9 cellular contexts compared by ENCODE assay signal in the genomic region with DNA sequence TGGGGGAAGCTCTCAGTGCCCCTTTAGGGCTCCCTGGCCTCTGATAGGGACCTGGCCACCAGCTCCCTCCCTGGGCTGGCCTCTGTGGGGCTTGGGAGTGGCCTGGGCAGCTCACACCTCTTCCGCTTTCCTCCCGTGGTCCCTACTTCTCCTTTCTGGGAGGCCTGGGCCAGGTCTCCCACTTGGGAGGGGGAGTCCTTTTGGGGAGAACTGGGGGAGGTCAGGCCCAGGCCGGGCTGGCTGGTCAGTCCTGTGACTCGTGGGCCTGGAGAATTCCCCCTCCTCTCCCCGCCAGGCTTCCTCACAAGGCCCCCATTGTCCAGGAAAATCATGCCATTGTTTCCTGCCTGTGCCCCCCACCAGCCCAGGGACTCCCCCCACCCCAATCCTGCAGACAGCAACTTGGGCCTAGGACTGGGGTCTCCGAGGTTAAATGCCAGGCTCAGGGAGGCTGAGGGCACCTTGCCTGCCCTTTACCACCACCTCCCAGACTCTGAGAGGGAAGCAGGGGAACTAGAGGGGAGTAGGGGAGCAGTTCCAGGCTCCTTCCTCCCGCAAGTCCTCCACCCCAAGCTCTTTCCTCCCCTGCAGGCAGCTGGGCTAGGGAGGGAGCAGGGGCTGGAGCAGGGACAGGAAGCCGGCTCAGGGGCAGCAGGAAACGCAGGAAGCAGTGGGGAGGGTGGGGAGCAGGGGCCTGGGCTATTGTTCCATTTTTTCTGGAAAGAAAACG. TPM values are rescaled to one million over a fixed set of nuclear protein-coding genes. Genes with fewer than 3 reads are reported as not detected.
DNase-seq lines count a peak whose midpoint lies in the region; TF ChIP-seq lines count a peak whose summit lies in the region.
"Had no signal": no experiment of that assay in that cellular context is flagged by ENCODE, and none has a peak within 500 bp of the region (broad histone marks: within the 10 kb centered on the region; RNA-seq: fewer than 3 reads in every experiment).

No MANE protein-coding gene starts in this region.

- H3K27ac Mint-ChIP-seq in neural progenitor cell, result no peak overlapping the region

- no peaks in the 10 kb centered on the region for H3K9me3 Mint-ChIP-seq in neural progenitor cell

- H3K36me3 ChIP-seq in esophagus (ENCODE audit: control insufficient read depth in 2 of 2, insufficient read depth in 2 of 2, low read length in 1 of 2) (peaks cover 3 to 8% of the 10 kb centered on the region in 2 donors), neural progenitor cell (peaks cover 2% of the 10 kb centered on the region), WERI-Rb-1 (peaks cover 30% of the 10 kb centered on the region)

- peaks cover 32% of the 10 kb centered on the region for H3K79me2 ChIP-seq in neural progenitor cell (ENCODE audit: low read depth)

- H4K20me1 ChIP-seq in neural progenitor cell (ENCODE audit: low read depth), result peaks cover 59% of the 10 kb centered on the region

- H3K4me2 ChIP-seq in neural progenitor cell, result peak overlapping the region; percentile 75

- 44 to 54% methylated on average over 8 to 10 of the region's 10 CpGs for WGBS in esophagus, 2 donors

- H3K4me1 Mint-ChIP-seq in neural progenitor cell, result peaks cover 43% of the 10 kb centered on the region

- H3F3A ChIP-seq in neural progenitor cell (ENCODE audit: low read depth), result peaks cover 38% of the 10 kb centered on the region

- H3K27ac ChIP-seq in esophagus (ENCODE audit: low read depth in 2 of 2, low read length in 1 of 2) (peak overlapping the region; percentile 49 to 62), neural progenitor cell (no peak overlapping the region), WERI-Rb-1 (no peak overlapping the region)
- H3K27ac ChIP-seq: SJSA1 had no signal

- H3K27me3 Mint-ChIP-seq in neural progenitor cell (ENCODE audit: insufficient read depth, low read depth), result peaks cover 14% of the 10 kb centered on the region

- H2AFZ ChIP-seq in neural progenitor cell (replicated peaks), result no peak overlapping the region

- no peak for TF ChIP-seq CTCF in neural progenitor cell (IDR thresholded peaks at IDR 0.05)
- TF ChIP-seq CTCF in WERI-Rb-1 (IDR thresholded peaks at IDR 0.05; ENCODE audit: low read depth, low read length), result no peak

- DNase-seq in CD1c-positive myeloid dendritic cell (ENCODE audit: extremely low spot score) (peak; percentile 85), SK-MEL-5 (ENCODE audit: low read depth, low spot score) (peak; percentile 25), neural progenitor cell (ENCODE audit: low spot score) (no peak), NCI-H2107 (lab: John Stamatoyannopoulos, UW) (no peak), NCI-H187 treated with DMSO at 0.1 percent for 48 hours (lab: John Stamatoyannopoulos, UW) (no peak), WERI-Rb-1 (no peak), DMS79 (lab: John Stamatoyannopoulos, UW) (no peak)

- no peaks in the 10 kb centered on the region for H3K27me3 ChIP-seq in esophagus (ENCODE audit: control insufficient read depth in 1 of 2, insufficient read depth in 2 of 2, low read length in 2 of 2)
- peaks cover 7% of the 10 kb centered on the region for H3K27me3 ChIP-seq in neural progenitor cell
- H3K27me3 ChIP-seq in WERI-Rb-1 (ENCODE audit: insufficient read depth, low read depth, severe bottlenecking), result no peaks in the 10 kb centered on the region
- H3K27me3 ChIP-seq: SJSA1 had no signal

- H3K36me3 Mint-ChIP-seq in neural progenitor cell, result peaks cover 14% of the 10 kb centered on the region

- H3K4me3 ChIP-seq in esophagus (ENCODE audit: low read depth in 1 of 2, low read length in 2 of 2) (no peak overlapping the region), neural progenitor cell (no peak overlapping the region), WERI-Rb-1 (ENCODE audit: low read depth, low read length) (no peak overlapping the region)
- H3K4me3 ChIP-seq: SJSA1 had no signal

- H3K4me1 ChIP-seq in esophagus (ENCODE audit: control insufficient read depth in 2 of 2, insufficient read depth in 2 of 2, low read length in 1 of 2) (peaks cover 18 to 32% of the 10 kb centered on the region in 2 donors), neural progenitor cell (peaks cover 24% of the 10 kb centered on the region)

- H3K4me3 Mint-ChIP-seq in neural progenitor cell, result no peak overlapping the region

- in situ Hi-C loops in SK-MEL-5 (cut with HindIII; ENCODE audit: low pct_unique_long_range_greater_than_20kb, low sequenced_read_pairs), result no loop called here

- H3K9me3 ChIP-seq in esophagus (ENCODE audit: control insufficient read depth in 2 of 2, insufficient read depth in 1 of 2, low read depth in 1 of 2, low read length in 1 of 2) (no peaks in the 10 kb centered on the region), neural progenitor cell (ENCODE audit: low read depth) (no peaks in the 10 kb centered on the region), WERI-Rb-1 (ENCODE audit: severe bottlenecking) (no peaks in the 10 kb centered on the region)
- H3K9me3 ChIP-seq: SJSA1 had no signal

- H3K9ac ChIP-seq in neural progenitor cell, result no peak overlapping the region

RNA-seq across cellular contexts. Expression of a gene that starts 2.8 kb away (rescaled TPM):
- 19.3 and 23.4 TPM in 2 replicates for total RNA-seq in SK-MEL-5 (2014; rRNA removed; shearing (Covaris generic))
- 56.1 and 63.1 TPM in 2 replicates for polyA plus RNA-seq in SK-MEL-5 (2015; cell fraction: cytosol; rRNA removed)
- polyA plus RNA-seq in SK-MEL-5 (2015; cell fraction: nucleus; rRNA removed), result 23.3 and 32.6 TPM in 2 replicates
- 10 to 100 TPM; 25.7 to 35.2 TPM for polyA plus RNA-seq in esophagus
- 9.9 and 42.0 TPM in 2 replicates for total RNA-seq in neural progenitor cell (ENCODE audit: low replicate concordance)

RNA-seq across cellular contexts. Expression of a gene that starts 4.4 kb away (rescaled TPM):
- 10.4 and 11.3 TPM in 2 replicates for total RNA-seq in SK-MEL-5 (2014; rRNA removed; shearing (Covaris generic))
- 48.3 and 57.7 TPM in 2 replicates for polyA plus RNA-seq in SK-MEL-5 (2015; cell fraction: cytosol; rRNA removed)
- polyA plus RNA-seq in SK-MEL-5 (2015; cell fraction: nucleus; rRNA removed), result 85.9 and 90.5 TPM in 2 replicates
- polyA plus RNA-seq in esophagus, result 10 to 100 TPM; 15.0 to 16.1 TPM
- total RNA-seq in neural progenitor cell (ENCODE audit: low replicate concordance), result 6.6 and 19.3 TPM in 2 replicates

RNA-seq across cellular contexts. Expression of a gene that starts 15.6 kb away (rescaled TPM):
- total RNA-seq in SK-MEL-5 (2014; rRNA removed; shearing (Covaris generic)), result not detected in 2 replicates
- polyA plus RNA-seq in SK-MEL-5 (2015; cell fraction: cytosol; rRNA removed), result 0.11 and 0.53 TPM in 2 replicates
- polyA plus RNA-seq in SK-MEL-5 (2015; cell fraction: nucleus; rRNA removed), result not detected in 2 replicates
- 10 to 100 TPM; 18.4 to 19.8 TPM for polyA plus RNA-seq in esophagus
- total RNA-seq in neural progenitor cell (ENCODE audit: low replicate concordance), result 0.34 TPM in 1 of 2 replicates, not detected in the other

RNA-seq across cellular contexts. Expression of a gene that starts 26.7 kb away (rescaled TPM):
- 13.7 and 15.8 TPM in 2 replicates for total RNA-seq in SK-MEL-5 (2014; rRNA removed; shearing (Covaris generic))
- polyA plus RNA-seq in SK-MEL-5 (2015; cell fraction: cytosol; rRNA removed), result 21.7 and 39.8 TPM in 2 replicates
- 32.2 and 39.9 TPM in 2 replicates for polyA plus RNA-seq in SK-MEL-5 (2015; cell fraction: nucleus; rRNA removed)
- polyA plus RNA-seq in esophagus, result 10 to 100 TPM; 22.8 to 32.5 TPM
- total RNA-seq in neural progenitor cell (ENCODE audit: low replicate concordance), result 4.7 and 16.4 TPM in 2 replicates

RNA-seq across cellular contexts. Expression of a gene that starts 35.3 kb away (rescaled TPM):
- 14.3 and 15.6 TPM in 2 replicates for total RNA-seq in SK-MEL-5 (2014; rRNA removed; shearing (Covaris generic))
- polyA plus RNA-seq in SK-MEL-5 (2015; cell fraction: cytosol; rRNA removed), result 19.4 and 19.6 TPM in 2 replicates
- polyA plus RNA-seq in SK-MEL-5 (2015; cell fraction: nucleus; rRNA removed), result 42.5 and 47.9 TPM in 2 replicates
- polyA plus RNA-seq in esophagus, result 10 to 100 TPM; 54.4 to 61.6 TPM
- total RNA-seq in neural progenitor cell (ENCODE audit: low replicate concordance), result 4.7 and 5.1 TPM in 2 replicates

Comparison
In these comparisons a context has a peak if more than half of its experiments do, and no peak if none do; other contexts are left out.
1. DNase-seq: peak in CD1c-positive myeloid dendritic cell (single experiment) and SK-MEL-5 (single experiment); none in neural progenitor cell (single experiment), NCI-H2107 (single experiment), NCI-H187 treated with DMSO at 0.1 percent for 48 hours (single experiment), WERI-Rb-1 (single experiment) and DMS79 (single experiment).
2. H3K27ac ChIP-seq: peak in esophagus (2 of 2); none in neural progenitor cell (single experiment) and WERI-Rb-1 (single experiment).